Comparison of ENCODE assay signal across 8 cellular contexts in genomic region chr3:49786357-49787181, GRCh38. TPM values are rescaled to one million over a fixed set of nuclear protein-coding genes. Genes with fewer than 3 reads are reported as not detected.
DNase-seq lines count a peak whose midpoint lies in the region; ATAC-seq and TF ChIP-seq lines count a peak whose summit lies in the region.

Gene IP6K1 (minus strand): TSS chr3:49786542. CDS start chr3:49748040, 38,502 bp downstream.

- H3K4me3 ChIP-seq in LNCaP clone FGC (ENCODE audit: low read depth, low read length), result peak within 1 kb of the TSS; percentile 62
- H3K4me3 ChIP-seq in fibroblast of lung (replicated peaks in 1 of 4; ENCODE audit: control extremely low read depth in 1 of 4, insufficient read depth in 1 of 4, low read depth in 3 of 4, low read length in 4 of 4), result peak within 1 kb of the TSS; percentile 76 to 95 (median 80)
- peak within 1 kb of the TSS; percentile 80 for H3K4me3 ChIP-seq in naive thymus-derived CD4-positive, alpha-beta T cell (ENCODE audit: low read length)

- DNase-seq in EH (ENCODE audit: low read depth) (peak; percentile 100), GOT3 (lab: John Stamatoyannopoulos, UW) (peak; percentile 98), LNCaP clone FGC (ENCODE audit: low read depth) (peak; percentile 100), RWPE1 (ENCODE audit: low spot score) (peak; percentile 100), fibroblast of lung (ENCODE audit: low read depth in 2 of 2) (peak; percentile 100)
- DNase-seq in naive thymus-derived CD4-positive, alpha-beta T cell, result peak; percentile 90 to 100 (median 99)
- peak; percentile 100 for DNase-seq in stimulated activated naive B cell treated with anti-CD40 and anti-IgM and Interleukin-4, amounts not matched to agents 10 μg/mL and 1 μg/mL and 100 μg/mL, for 72 hours

- H3K9me3 ChIP-seq in fibroblast of lung (ENCODE audit: control insufficient read depth, insufficient read depth, low read depth, low read length), result no peaks in the 10 kb centered on the region
- no peaks in the 10 kb centered on the region for H3K9me3 ChIP-seq in naive thymus-derived CD4-positive, alpha-beta T cell (ENCODE audit: control insufficient read depth in 2 of 3, low read length in 3 of 3)

- peak within 1 kb of the TSS; percentile 96 for H3K4me3 Mint-ChIP-seq in activated T-helper 17 cell treated with anti-CD3 and anti-CD28 coated beads, Interleukin-2, amount 50 U/mL, for 72 hours
- H3K4me3 Mint-ChIP-seq in naive thymus-derived CD4-positive, alpha-beta T cell, result peak within 1 kb of the TSS; percentile 91 to 99 (median 94)
- peak within 1 kb of the TSS; percentile 91 to 93 for H3K4me3 Mint-ChIP-seq in stimulated activated naive B cell treated with anti-CD40 and anti-IgM and Interleukin-4, amounts not matched to agents 10 μg/mL and 1 μg/mL and 100 μg/mL, for 72 hours

- H3K27ac Mint-ChIP-seq in activated T-helper 17 cell treated with anti-CD3 and anti-CD28 coated beads, Interleukin-2, amount 50 U/mL, for 72 hours, result peak within 1 kb of the TSS; percentile 98
- H3K27ac Mint-ChIP-seq in naive thymus-derived CD4-positive, alpha-beta T cell, result peak within 1 kb of the TSS; percentile 96 to 100 (median 99)
- H3K27ac Mint-ChIP-seq in stimulated activated naive B cell treated with anti-CD40 and anti-IgM and Interleukin-4, amounts not matched to agents 10 μg/mL and 1 μg/mL and 100 μg/mL, for 72 hours, result peak within 1 kb of the TSS; percentile 99

- TF ChIP-seq CTCF in LNCaP clone FGC (IDR thresholded peaks at IDR 0.05; ENCODE audit: control insufficient read depth, extremely low read depth, insufficient read depth) (no peak), RWPE1 (conservative IDR thresholded peaks at IDR 0.05; ENCODE audit: low read depth) (no peak), fibroblast of lung (conservative IDR thresholded peaks at IDR 0.05 in 1 of 2, IDR thresholded peaks at IDR 0.05 in 1 of 2; ENCODE audit: low read depth in 1 of 2, low read length in 2 of 2) (no peak)

- peaks cover 1% of the 10 kb centered on the region for H3K36me3 ChIP-seq in fibroblast of lung (ENCODE audit: control insufficient read depth, insufficient read depth, low read length)
- peaks cover 0 to 9% (median 0%) of the 10 kb centered on the region in 3 experiments for H3K36me3 ChIP-seq in naive thymus-derived CD4-positive, alpha-beta T cell (ENCODE audit: control insufficient read depth in 2 of 3, insufficient read depth in 3 of 3, low read length in 3 of 3)

- peaks cover 8% of the 10 kb centered on the region for H3K4me1 Mint-ChIP-seq in activated T-helper 17 cell treated with anti-CD3 and anti-CD28 coated beads, Interleukin-2, amount 50 U/mL, for 72 hours
- H3K4me1 Mint-ChIP-seq in naive thymus-derived CD4-positive, alpha-beta T cell, result peaks cover 13 to 48% (median 32%) of the 10 kb centered on the region in 7 donors
- H3K4me1 Mint-ChIP-seq in stimulated activated naive B cell treated with anti-CD40 and anti-IgM and Interleukin-4, amounts not matched to agents 10 μg/mL and 1 μg/mL and 100 μg/mL, for 72 hours, result peaks cover 7 to 26% of the 10 kb centered on the region in 2 donors

- H3K79me2 ChIP-seq in fibroblast of lung (ENCODE audit: control insufficient read depth, insufficient read depth, low read length), result peaks cover 38% of the 10 kb centered on the region

- no peaks in the 10 kb centered on the region for H3K27me3 Mint-ChIP-seq in activated T-helper 17 cell treated with anti-CD3 and anti-CD28 coated beads, Interleukin-2, amount 50 U/mL, for 72 hours
- H3K27me3 Mint-ChIP-seq in naive thymus-derived CD4-positive, alpha-beta T cell, result peaks cover 0 to 6% (median 0%) of the 10 kb centered on the region in 5 donors
- peaks cover 0 to 3% of the 10 kb centered on the region in 2 donors for H3K27me3 Mint-ChIP-seq in stimulated activated naive B cell treated with anti-CD40 and anti-IgM and Interleukin-4, amounts not matched to agents 10 μg/mL and 1 μg/mL and 100 μg/mL, for 72 hours

- no peaks in the 10 kb centered on the region for H3K27me3 ChIP-seq in fibroblast of lung (ENCODE audit: control insufficient read depth, insufficient read depth, low read length)
- no peaks in the 10 kb centered on the region for H3K27me3 ChIP-seq in naive thymus-derived CD4-positive, alpha-beta T cell (ENCODE audit: control insufficient read depth in 2 of 2, insufficient read depth in 2 of 2, low read length in 2 of 2)

- H3K4me2 ChIP-seq in fibroblast of lung (ENCODE audit: extremely low read depth, insufficient read depth, low read length), result peak within 1 kb of the TSS; percentile 94

- H3K4me1 ChIP-seq in fibroblast of lung (ENCODE audit: control insufficient read depth, extremely low read depth, insufficient read depth, low read length), result peaks cover 7% of the 10 kb centered on the region
- peaks cover 9 to 12% of the 10 kb centered on the region in 2 donors for H3K4me1 ChIP-seq in naive thymus-derived CD4-positive, alpha-beta T cell (ENCODE audit: control insufficient read depth in 2 of 2, insufficient read depth in 2 of 2, low read length in 2 of 2)

- H3K36me3 Mint-ChIP-seq in activated T-helper 17 cell treated with anti-CD3 and anti-CD28 coated beads, Interleukin-2, amount 50 U/mL, for 72 hours (ENCODE audit: low read depth), result peaks cover 33% of the 10 kb centered on the region
- peaks cover 0 to 14% (median 0%) of the 10 kb centered on the region in 5 donors for H3K36me3 Mint-ChIP-seq in naive thymus-derived CD4-positive, alpha-beta T cell
- peaks cover 2 to 4% of the 10 kb centered on the region in 2 donors for H3K36me3 Mint-ChIP-seq in stimulated activated naive B cell treated with anti-CD40 and anti-IgM and Interleukin-4, amounts not matched to agents 10 μg/mL and 1 μg/mL and 100 μg/mL, for 72 hours

- intact Hi-C loops in naive thymus-derived CD4-positive, alpha-beta T cell (cut with micrococcal nuclease), result loop anchor here (1.0 to 5.0 kb wide), 12 partner anchors 16 to 513 kb away; partner anchors contain the start of genes GMPPB (in 2 of the 2), AMIGO3 (in 1 of the 2), APEH (in 1 of the 2) and DAG1 (in 1 of the 2)

- peak within 1 kb of the TSS; percentile 91 for H3K9ac ChIP-seq in fibroblast of lung (ENCODE audit: insufficient read depth, low read length)

- H3K9me3 Mint-ChIP-seq in activated T-helper 17 cell treated with anti-CD3 and anti-CD28 coated beads, Interleukin-2, amount 50 U/mL, for 72 hours, result no peaks in the 10 kb centered on the region
- H3K9me3 Mint-ChIP-seq in naive thymus-derived CD4-positive, alpha-beta T cell, result peaks cover 0 to 4% (median 0%) of the 10 kb centered on the region in 11 donors
- H3K9me3 Mint-ChIP-seq in stimulated activated naive B cell treated with anti-CD40 and anti-IgM and Interleukin-4, amounts not matched to agents 10 μg/mL and 1 μg/mL and 100 μg/mL, for 72 hours, result no peaks in the 10 kb centered on the region

- peak; percentile 100 for ATAC-seq in activated T-helper 17 cell treated with anti-CD3 and anti-CD28 coated beads, Interleukin-2, amount 50 U/mL, for 72 hours (replicated peaks)
- peak; percentile 99 for ATAC-seq in naive thymus-derived CD4-positive, alpha-beta T cell
- peak; percentile 99 for ATAC-seq in stimulated activated naive B cell treated with anti-CD40 and anti-IgM and Interleukin-4, amounts not matched to agents 10 μg/mL and 1 μg/mL and 100 μg/mL, for 72 hours (replicated peaks)

- no peaks in the 10 kb centered on the region for H4K20me1 ChIP-seq in fibroblast of lung (ENCODE audit: control insufficient read depth, extremely low read depth, insufficient read depth, low read length)

- peak within 1 kb of the TSS; percentile 83 for H3K27ac ChIP-seq in RWPE1
- H3K27ac ChIP-seq in fibroblast of lung (ENCODE audit: insufficient read depth, low read length), result peak within 1 kb of the TSS; percentile 86
- peak within 1 kb of the TSS; percentile 95 for H3K27ac ChIP-seq in naive thymus-derived CD4-positive, alpha-beta T cell (ENCODE audit: low read depth, low read length)

- POLR2A ChIA-PET in RWPE1 (lab: Yijun Ruan, JAX; ENCODE audit: low non-redundant PET), result no interaction called here
- POLR2A ChIA-PET in naive thymus-derived CD4-positive, alpha-beta T cell (lab: Charles Lee), result interaction anchor here (0.6 to 4.1 kb wide), 10 partner anchors 12 to 513 kb away, joined by 3 to 25 read pairs (median 4); partner anchors contain the start of genes AMIGO3, GMPPB, HYAL3 and INKA1

- H2AFZ ChIP-seq in fibroblast of lung (ENCODE audit: low read length), result peak within 1 kb of the TSS; percentile 77

- CTCF ChIA-PET in RWPE1 (lab: Yijun Ruan, JAX), result interaction anchor here (1.1 kb wide), 1 partner anchor 53 kb away, joined by 4 read pairs; no protein-coding TSS in a partner anchor
- CTCF ChIA-PET in naive thymus-derived CD4-positive, alpha-beta T cell (lab: Charles Lee), result interaction anchor here (1.0 to 2.1 kb wide), 3 partner anchors 16 to 53 kb away, joined by 3 to 10 read pairs (median 5); partner anchors contain the start of gene INKA1

RNA-seq across cellular contexts. Expression of gene IP6K1, which starts in this region (rescaled TPM):
- 10 to 100 TPM; 26.3 to 37.2 TPM for total RNA-seq in activated T-helper 17 cell treated with anti-CD3 and anti-CD28 coated beads, Interleukin-2, amount 50 U/mL, for 72 hours
- 28.8 and 30.2 TPM in 2 replicates for total RNA-seq in fibroblast of lung
- 38.8 and 45.4 TPM in 2 replicates for polyA plus RNA-seq in fibroblast of lung
- 29.7 and 41.6 TPM in 2 replicates for polyA plus RNA-seq in fibroblast of lung (2012)
- polyA minus RNA-seq in fibroblast of lung (ENCODE audit: low replicate concordance), result 213 and 252 TPM in 2 replicates
- 10 to 100 TPM; 41.8 to 57.0 (median 47.3) TPM for total RNA-seq in naive thymus-derived CD4-positive, alpha-beta T cell
- 10 to 100 TPM; 18.4 to 36.3 TPM for polyA plus RNA-seq in naive thymus-derived CD4-positive, alpha-beta T cell

Comparison
In these comparisons a context has a peak if more than half of its experiments do, and no peak if none do; other contexts are left out.
1. Peak in every context shown above with its lines: DNase-seq, ATAC-seq, H3K4me3 ChIP-seq and H3K27ac ChIP-seq.